ENCODE assay signal across 24 cellular contexts in genomic region chr7:98713411-98713810, GRCh38.
"Had no signal": no experiment of that assay in that cellular context is flagged by ENCODE, and none has a peak within 500 bp of the region (broad histone marks: within the 10 kb centered on the region; RNA-seq: fewer than 3 reads in every experiment).

No MANE protein-coding gene starts in this region.

- H3K27me3 ChIP-seq: esophagus muscularis mucosa, right lobe of liver, transverse colon had no signal

- H3K9me3 ChIP-seq: esophagus muscularis mucosa, gastroesophageal sphincter, left ventricle myocardium inferior, lower lobe of right lung, prostate gland, right lobe of liver, stomach, thoracic aorta, transverse colon had no signal

- H2AFZ ChIP-seq: hepatocyte, parathyroid adenoma had no signal

- H3K36me3 ChIP-seq: esophagus muscularis mucosa, gastroesophageal sphincter, left ventricle myocardium inferior, lower lobe of right lung, prostate gland, right lobe of liver, stomach, thoracic aorta, transverse colon had no signal

- H3K9ac ChIP-seq: parathyroid adenoma had no signal

- H3K27ac ChIP-seq: coronary artery, dorsolateral prefrontal cortex, epithelial cell of prostate, esophagus muscularis mucosa, gastroesophageal sphincter, hepatocyte, left ventricle myocardium inferior, lower lobe of right lung, parathyroid adenoma, prostate gland, right lobe of liver, stomach, thoracic aorta, transverse colon had no signal

- H3K79me2 ChIP-seq: hepatocyte, parathyroid adenoma had no signal

- H3K4me2 ChIP-seq: hepatocyte had no signal

- H3K4me1 ChIP-seq: esophagus muscularis mucosa, gastroesophageal sphincter, left ventricle myocardium inferior, lower lobe of right lung, parathyroid adenoma, prostate gland, right lobe of liver, stomach, transverse colon had no signal

- DNase-seq: dorsolateral prefrontal cortex; effector memory CD4-positive, alpha-beta T cell; kidney; left cardiac atrium; left ventricle myocardium inferior; lower lobe of right lung; mesendoderm; naive thymus-derived CD4-positive, alpha-beta T cell; nephron progenitor cell; right lobe of liver; small intestine; stimulated activated CD4-positive, alpha-beta T cell treated with anti-CD3 and anti-CD28 coated beads, Interleukin-12 subunit alpha, Interleukin-12 subunit beta, amount 100 ng/mL, for 4 hours; stimulated activated naive CD4-positive, alpha-beta T cell; stomach; substantia nigra; transverse colon had no signal

- H3K4me3 ChIP-seq: coronary artery, dorsolateral prefrontal cortex, esophagus muscularis mucosa, gastroesophageal sphincter, hepatocyte, left ventricle myocardium inferior, lower lobe of right lung, prostate gland, right lobe of liver, stomach, thoracic aorta, transverse colon had no signal
